ENCODE assay signal across 12 cellular contexts in the genomic region with DNA sequence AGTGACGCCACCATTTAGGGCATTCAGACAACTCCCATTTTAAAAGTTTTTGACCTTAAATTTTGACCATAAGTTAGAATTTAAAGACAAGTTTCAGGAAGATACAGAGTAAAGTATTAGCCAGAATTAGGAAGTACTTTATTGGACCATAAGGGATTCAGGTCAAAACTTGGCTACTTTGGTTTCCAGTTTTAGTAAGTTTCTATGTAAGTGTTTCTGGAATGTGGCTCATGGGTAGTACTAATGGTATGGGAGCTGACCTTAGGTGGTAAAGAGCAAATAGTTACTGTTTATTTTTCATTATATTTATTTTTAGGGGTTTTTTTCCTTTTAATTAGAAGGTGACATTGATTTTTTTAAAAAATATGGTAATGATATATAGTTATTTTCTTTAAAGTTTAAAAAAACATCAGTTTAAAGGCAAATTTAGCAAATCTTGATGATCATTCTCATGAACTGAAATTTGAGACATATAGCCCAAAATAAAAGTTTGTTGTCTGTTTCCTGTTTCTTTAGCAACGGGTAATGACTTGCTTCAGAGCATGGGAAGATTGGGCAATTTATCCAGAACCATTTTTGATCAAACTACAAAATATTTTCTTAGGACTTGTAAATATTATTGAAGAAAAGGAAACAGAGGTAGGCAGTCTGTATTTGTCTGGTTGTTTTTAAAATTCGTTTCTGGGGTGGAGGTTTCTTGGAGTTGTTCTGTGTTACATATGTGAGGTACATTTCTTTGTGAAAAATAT. TPM values are rescaled to one million over a fixed set of nuclear protein-coding genes. Genes with fewer than 3 reads are reported as not detected.
DNase-seq lines count a peak whose midpoint lies in the region; ATAC-seq and TF ChIP-seq lines count a peak whose summit lies in the region.
"Had no signal": no experiment of that assay in that cellular context is flagged by ENCODE, and none has a peak within 500 bp of the region (broad histone marks: within the 10 kb centered on the region; RNA-seq: fewer than 3 reads in every experiment).

No MANE protein-coding gene starts in this region.

- H3K36me3 Mint-ChIP-seq in CD14-positive monocyte, result peaks cover 55 to 67% of the 10 kb centered on the region in 2 donors
- H3K36me3 Mint-ChIP-seq in activated T-helper 2 cell treated with anti-CD3 and anti-CD28 coated beads, Interferon-gamma antibody, Interleukin-2, Interleukin-4, amounts not matched to agents 10 μg/mL and 5 μg/mL and 100 μg/mL, durations not matched to agents 14 hours and 24 hours and 36 hours (ENCODE audit: low read depth), result peaks cover 68% of the 10 kb centered on the region

- H3K27ac Mint-ChIP-seq in CD14-positive monocyte, result peak overlapping the region; percentile 76 to 93 (median 92)
- H3K27ac Mint-ChIP-seq in activated T-helper 2 cell treated with anti-CD3 and anti-CD28 coated beads, Interferon-gamma antibody, Interleukin-2, Interleukin-4, amounts not matched to agents 10 μg/mL and 5 μg/mL and 100 μg/mL, durations not matched to agents 14 hours and 24 hours and 36 hours, result peak overlapping the region; percentile 14
- H3K27ac Mint-ChIP-seq: nephron had no signal

- H3K4me1 ChIP-seq in GM23248 (ENCODE audit: insufficient read depth), result no peaks in the 10 kb centered on the region

- WGBS in GM23248 (ENCODE audit: low coverage in 1 of 2, low lambda C conversion rate in 2 of 2, missing lambda C conversion rate in 2 of 2), 2 experiments, result 55 to 63% methylated on average over 3 of the region's 3 CpGs

- H3K79me2 ChIP-seq in GM23248 (ENCODE audit: insufficient read depth), result peaks cover 4% of the 10 kb centered on the region

- H3K4me2 ChIP-seq in GM23248 (ENCODE audit: unreplicated experiment), result no peak overlapping the region

- H3K27ac ChIP-seq in GM23248, result peak overlapping the region; percentile 61
- H3K27ac ChIP-seq: C4-2B had no signal

- H3K9me3 ChIP-seq in GM23248 (ENCODE audit: low read depth), result no peaks in the 10 kb centered on the region

- no peak overlapping the region for H3K4me3 ChIP-seq in GM23248

- H3K27me3 Mint-ChIP-seq in CD14-positive monocyte (ENCODE audit: low read depth in 3 of 3), result no peaks in the 10 kb centered on the region
- H3K27me3 Mint-ChIP-seq in activated T-helper 2 cell treated with anti-CD3 and anti-CD28 coated beads, Interferon-gamma antibody, Interleukin-2, Interleukin-4, amounts not matched to agents 10 μg/mL and 5 μg/mL and 100 μg/mL, durations not matched to agents 14 hours and 24 hours and 36 hours (ENCODE audit: low read depth), result no peaks in the 10 kb centered on the region

- DNase-seq in CD14-positive monocyte (ENCODE audit: low spot score) (no peak), GM23248 (peak; percentile 69), iris pigment epithelial cell (ENCODE audit: low read depth) (peak; percentile 76), DMS53 treated with DMSO at 0.1 percent for 48 hours (lab: John Stamatoyannopoulos, UW; ENCODE audit: unreplicated experiment) (no peak)
- DNase-seq in activated T-helper 2 cell treated with anti-CD3 and anti-CD28 coated beads, Interferon-gamma antibody, Interleukin-2, Interleukin-4, amounts not matched to agents 10 μg/mL and 5 μg/mL and 100 μg/mL, durations not matched to agents 14 hours and 24 hours and 36 hours (ENCODE audit: low spot score), result no peak
- DNase-seq in activated naive CD4-positive, alpha-beta T cell (lab: John Stamatoyannopoulos, UW), result no peak
- DNase-seq: activated effector memory CD4-positive, alpha-beta T cell treated with Interleukin-2 at 50 U/mL for 16 hours had no signal

- no peak overlapping the region for H2AFZ ChIP-seq in GM23248

- in situ Hi-C loops in GM23248 (cut with MboI), result no loop called here

- H3F3A ChIP-seq in GM23248 (ENCODE audit: insufficient read depth), result peaks cover 16% of the 10 kb centered on the region

- peak overlapping the region in 1 of 2 donors; percentile 39 for H3K4me3 Mint-ChIP-seq in CD14-positive monocyte
- no peak overlapping the region for H3K4me3 Mint-ChIP-seq in activated T-helper 2 cell treated with anti-CD3 and anti-CD28 coated beads, Interferon-gamma antibody, Interleukin-2, Interleukin-4, amounts not matched to agents 10 μg/mL and 5 μg/mL and 100 μg/mL, durations not matched to agents 14 hours and 24 hours and 36 hours (ENCODE audit: low read depth)
- H3K4me3 Mint-ChIP-seq: nephron had no signal

- no peaks in the 10 kb centered on the region for H3K27me3 ChIP-seq in GM23248 (replicated peaks; ENCODE audit: insufficient read depth)

- H4K20me1 ChIP-seq in GM23248 (ENCODE audit: insufficient read depth), result no peaks in the 10 kb centered on the region

- ATAC-seq in GM18498 (IDR thresholded peaks at IDR 0.05; ENCODE audit: unreplicated experiment), result no peak
- ATAC-seq in GM18861 (IDR thresholded peaks at IDR 0.05; ENCODE audit: unreplicated experiment), result no peak
- ATAC-seq: left lobe of liver had no signal

- peaks cover 13% of the 10 kb centered on the region for H3K4me1 Mint-ChIP-seq in CD14-positive monocyte
- peaks cover 11% of the 10 kb centered on the region for H3K4me1 Mint-ChIP-seq in activated T-helper 2 cell treated with anti-CD3 and anti-CD28 coated beads, Interferon-gamma antibody, Interleukin-2, Interleukin-4, amounts not matched to agents 10 μg/mL and 5 μg/mL and 100 μg/mL, durations not matched to agents 14 hours and 24 hours and 36 hours (ENCODE audit: low read depth)
- H3K4me1 Mint-ChIP-seq: nephron had no signal

- no peak for TF ChIP-seq CTCF in CD14-positive monocyte (IDR thresholded peaks at IDR 0.05)

- peaks cover 51% of the 10 kb centered on the region for H3K36me3 ChIP-seq in GM23248 (ENCODE audit: low read depth)

- intact Hi-C loops in CD14-positive monocyte (cut with micrococcal nuclease), result no loop called here
- intact Hi-C loops in activated T-helper 2 cell treated with anti-CD3 and anti-CD28 coated beads, Interferon-gamma antibody, Interleukin-2, Interleukin-4, amounts not matched to agents 10 μg/mL and 5 μg/mL and 100 μg/mL, durations not matched to agents 14 hours and 24 hours and 36 hours (cut with micrococcal nuclease), result no loop called here

- no peaks in the 10 kb centered on the region for H3K9me3 Mint-ChIP-seq in CD14-positive monocyte
- no peaks in the 10 kb centered on the region for H3K9me3 Mint-ChIP-seq in activated T-helper 2 cell treated with anti-CD3 and anti-CD28 coated beads, Interferon-gamma antibody, Interleukin-2, Interleukin-4, amounts not matched to agents 10 μg/mL and 5 μg/mL and 100 μg/mL, durations not matched to agents 14 hours and 24 hours and 36 hours
- H3K9me3 Mint-ChIP-seq: nephron had no signal

- peak overlapping the region; percentile 22; the same call in 1 of the 2 replicates for H3K9ac ChIP-seq in GM23248

- H3K9me2 ChIP-seq in GM23248 (ENCODE audit: insufficient read depth), result no peaks in the 10 kb centered on the region

RNA-seq across cellular contexts. Expression of gene U2SURP, which starts 34.3 kb away (rescaled TPM):
- polyA plus RNA-seq in CD14-positive monocyte (10 to 100 TPM; 51.4 to 70.4 TPM), GM23248 (2016; fragmentation: Nextera tagmentation; extraction: Ambion mirVana) (66.1 and 67.2 TPM in 2 replicates)
- total RNA-seq in GM23248 (2014; rRNA removed; shearing (Covaris generic)), result 40.2 and 48.1 TPM in 2 replicates
- 176 TPM in 2 replicates for total RNA-seq in activated T-helper 2 cell treated with anti-CD3 and anti-CD28 coated beads, Interferon-gamma antibody, Interleukin-2, Interleukin-4, amounts not matched to agents 10 μg/mL and 5 μg/mL and 100 μg/mL, durations not matched to agents 14 hours and 24 hours and 36 hours

Comparison
In these comparisons a context has a peak if more than half of its experiments do, and no peak if none do; other contexts are left out.
1. DNase-seq: peak in GM23248 (single experiment) and iris pigment epithelial cell (single experiment); none in CD14-positive monocyte (single experiment), activated T-helper 2 cell treated with anti-CD3 and anti-CD28 coated beads, Interferon-gamma antibody, Interleukin-2, Interleukin-4, amounts not matched to agents 10 μg/mL and 5 μg/mL and 100 μg/mL, durations not matched to agents 14 hours and 24 hours and 36 hours (single experiment), activated naive CD4-positive, alpha-beta T cell (0 of 4) and DMS53 treated with DMSO at 0.1 percent for 48 hours (single experiment).